ENCODE assay signal across 1 cellular context in genomic region chr12:121580959-121581680, GRCh38.
TF ChIP-seq lines count a peak whose summit lies in the region.

KDM2B (minus strand) TSS chr12:121581023; CDS start chr12:121580911, 112 bp downstream.

TF ChIP-seq in K562, 482 proteins besides CTCF, POLR2A, EP300 and RAD21 (continued from another document and continues in another):
- TF ChIP-seq NFXL1 (CRISPR knock-in tag; IDR thresholded peaks at IDR 0.05) (no peak), XRCC5 (IDR thresholded peaks at IDR 0.05; ENCODE audit: low read depth, low read length) (no peak), ZKSCAN3 (CRISPR knock-in tag; IDR thresholded peaks at IDR 0.05) (no peak), ERF (CRISPR knock-in tag; IDR thresholded peaks at IDR 0.05) (no peak), RUNX1 (IDR thresholded peaks at IDR 0.05; ENCODE audit: low read depth) (no peak), ARHGAP35 (IDR thresholded peaks at IDR 0.05; ENCODE audit: partially characterized antibody) (no peak), ZFX (CRISPR knock-in tag; IDR thresholded peaks at IDR 0.05) (peak; percentile 50; the same call in 1 of the 2 replicates), CCNT2 (IDR thresholded peaks at IDR 0.05; ENCODE audit: borderline replicate concordance, extremely low read depth, insufficient read length, low read depth, low read length) (no peak), CEBPG (CRISPR knock-in tag; IDR thresholded peaks at IDR 0.05) (no peak), CEBPG (tag; conservative IDR thresholded peaks at IDR 0.05 in 1 of 2, IDR thresholded peaks at IDR 0.05 in 1 of 2) (no peak), POU5F1 (IDR thresholded peaks at IDR 0.05; ENCODE audit: borderline replicate concordance, low read depth, low read length, partially characterized antibody) (no peak), ATF1 (CRISPR knock-in tag; IDR thresholded peaks at IDR 0.05) (no peak), ATF1 (tag; IDR thresholded peaks at IDR 0.05) (no peak), THRA (IDR thresholded peaks at IDR 0.05) (no peak), LARP7 (IDR thresholded peaks at IDR 0.05) (no peak), GABPA (tag; conservative IDR thresholded peaks at IDR 0.05; ENCODE audit: low read depth) (peak; percentile 73; the same call in 1 of the 2 replicates), ADNP (tag; IDR thresholded peaks at IDR 0.05) (no peak), NCOA6 (IDR thresholded peaks at IDR 0.05) (no peak), MECOM (CRISPR knock-in tag; IDR thresholded peaks at IDR 0.05) (peak; percentile 26; the same call in 1 of the 2 replicates), C11orf30 (IDR thresholded peaks at IDR 0.05; ENCODE audit: low read depth) (peak; percentile 30; the same call in 1 of the 2 replicates), SPI1 (IDR thresholded peaks at IDR 0.05; ENCODE audit: borderline replicate concordance, low read depth, low read length) (no peak), ZFP1 (CRISPR knock-in tag; IDR thresholded peaks at IDR 0.05) (no peak), ZNF766 (CRISPR knock-in tag; conservative IDR thresholded peaks at IDR 0.05) (no peak), ZNF695 (CRISPR knock-in tag; IDR thresholded peaks at IDR 0.05) (no peak), ZNF780A (CRISPR knock-in tag; IDR thresholded peaks at IDR 0.05) (no peak), SIN3B (IDR thresholded peaks at IDR 0.05; ENCODE audit: low read depth) (no peak), MXD1 (CRISPR knock-in tag; IDR thresholded peaks at IDR 0.05; ENCODE audit: borderline replicate concordance, poor library complexity, severe bottlenecking) (no peak), ZNF3 (CRISPR knock-in tag; IDR thresholded peaks at IDR 0.05) (no peak), BRF1 (IDR thresholded peaks at IDR 0.05; ENCODE audit: borderline replicate concordance, extremely low read depth, insufficient read length) (no peak), ILK (tag; IDR thresholded peaks at IDR 0.05; ENCODE audit: borderline replicate concordance, low read depth) (no peak), XRCC3 (IDR thresholded peaks at IDR 0.05) (no peak), ZNF12 (CRISPR knock-in tag; IDR thresholded peaks at IDR 0.05) (no peak), RHOXF2B (CRISPR knock-in tag; conservative IDR thresholded peaks at IDR 0.05) (no peak), HBP1 (CRISPR knock-in tag; IDR thresholded peaks at IDR 0.05) (peak; percentile 85), CREM (IDR thresholded peaks at IDR 0.05; ENCODE audit: low read depth) (no peak; the same call in 1 of the 2 replicates), ZNF77 (CRISPR knock-in tag; IDR thresholded peaks at IDR 0.05) (no peak), CHAMP1 (IDR thresholded peaks at IDR 0.05) (no peak), KDM1A (IDR thresholded peaks at IDR 0.05) (peak in 1 of 2 experiments; percentile 31; a peak in 2 of 4 replicates), NCOA1 (IDR thresholded peaks at IDR 0.05; ENCODE audit: low read depth) (no peak), PPARD (CRISPR knock-in tag; IDR thresholded peaks at IDR 0.05) (no peak), CHD2 (IDR thresholded peaks at IDR 0.05; ENCODE audit: low read depth, low read length) (no peak), PRMT5 (CRISPR knock-in tag; IDR thresholded peaks at IDR 0.05) (no peak), DACH1 (IDR thresholded peaks at IDR 0.05; ENCODE audit: partially characterized antibody) (peak; percentile 14), TARDBP (IDR thresholded peaks at IDR 0.05) (no peak), UBTF (IDR thresholded peaks at IDR 0.05; ENCODE audit: borderline replicate concordance in 1 of 2, low read depth in 2 of 2, low read length in 2 of 2) (peak in 1 of 2 experiments; percentile 2; a peak in 1 of 4 replicates), DPF2 (IDR thresholded peaks at IDR 0.05) (peak; percentile 43; the same call in 1 of the 2 replicates), CBX8 (IDR thresholded peaks at IDR 0.05; ENCODE audit: borderline replicate concordance, extremely low read depth, low read depth, low read length, poor library complexity, severe bottlenecking) (no peak), U2AF2 (optimal IDR thresholded peaks at IDR 0.05; ENCODE audit: low read depth, low read length) (no peak)
- TF ChIP-seq, protein P1, sequence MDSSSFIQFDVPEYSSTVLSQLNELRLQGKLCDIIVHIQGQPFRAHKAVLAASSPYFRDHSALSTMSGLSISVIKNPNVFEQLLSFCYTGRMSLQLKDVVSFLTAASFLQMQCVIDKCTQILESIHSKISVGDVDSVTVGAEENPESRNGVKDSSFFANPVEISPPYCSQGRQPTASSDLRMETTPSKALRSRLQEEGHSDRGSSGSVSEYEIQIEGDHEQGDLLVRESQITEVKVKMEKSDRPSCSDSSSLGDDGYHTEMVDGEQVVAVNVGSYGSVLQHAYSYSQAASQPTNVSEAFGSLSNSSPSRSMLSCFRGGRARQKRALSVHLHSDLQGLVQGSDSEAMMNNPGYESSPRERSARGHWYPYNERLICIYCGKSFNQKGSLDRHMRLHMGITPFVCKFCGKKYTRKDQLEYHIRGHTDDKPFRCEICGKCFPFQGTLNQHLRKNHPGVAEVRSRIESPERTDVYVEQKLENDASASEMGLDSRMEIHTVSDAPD (CRISPR knock-in tag; IDR thresholded peaks at IDR 0.05): no peak
- TF ChIP-seq, protein P2, sequence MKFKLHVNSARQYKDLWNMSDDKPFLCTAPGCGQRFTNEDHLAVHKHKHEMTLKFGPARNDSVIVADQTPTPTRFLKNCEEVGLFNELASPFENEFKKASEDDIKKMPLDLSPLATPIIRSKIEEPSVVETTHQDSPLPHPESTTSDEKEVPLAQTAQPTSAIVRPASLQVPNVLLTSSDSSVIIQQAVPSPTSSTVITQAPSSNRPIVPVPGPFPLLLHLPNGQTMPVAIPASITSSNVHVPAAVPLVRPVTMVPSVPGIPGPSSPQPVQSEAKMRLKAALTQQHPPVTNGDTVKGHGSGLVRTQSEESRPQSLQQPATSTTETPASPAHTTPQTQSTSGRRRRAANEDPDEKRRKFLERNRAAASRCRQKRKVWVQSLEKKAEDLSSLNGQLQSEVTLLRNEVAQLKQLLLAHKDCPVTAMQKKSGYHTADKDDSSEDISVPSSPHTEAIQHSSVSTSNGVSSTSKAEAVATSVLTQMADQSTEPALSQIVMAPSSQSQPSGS (CRISPR knock-in tag; IDR thresholded peaks at IDR 0.05): no peak
- TF ChIP-seq, protein P3, sequence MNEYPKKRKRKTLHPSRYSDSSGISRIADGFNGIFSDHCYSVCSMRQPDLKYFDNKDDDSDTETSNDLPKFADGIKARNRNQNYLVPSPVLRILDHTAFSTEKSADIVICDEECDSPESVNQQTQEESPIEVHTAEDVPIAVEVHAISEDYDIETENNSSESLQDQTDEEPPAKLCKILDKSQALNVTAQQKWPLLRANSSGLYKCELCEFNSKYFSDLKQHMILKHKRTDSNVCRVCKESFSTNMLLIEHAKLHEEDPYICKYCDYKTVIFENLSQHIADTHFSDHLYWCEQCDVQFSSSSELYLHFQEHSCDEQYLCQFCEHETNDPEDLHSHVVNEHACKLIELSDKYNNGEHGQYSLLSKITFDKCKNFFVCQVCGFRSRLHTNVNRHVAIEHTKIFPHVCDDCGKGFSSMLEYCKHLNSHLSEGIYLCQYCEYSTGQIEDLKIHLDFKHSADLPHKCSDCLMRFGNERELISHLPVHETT (CRISPR knock-in tag; conservative IDR thresholded peaks at IDR 0.05 in 1 of 2, IDR thresholded peaks at IDR 0.05 in 1 of 2): no peak
- TF ChIP-seq, protein P4, sequence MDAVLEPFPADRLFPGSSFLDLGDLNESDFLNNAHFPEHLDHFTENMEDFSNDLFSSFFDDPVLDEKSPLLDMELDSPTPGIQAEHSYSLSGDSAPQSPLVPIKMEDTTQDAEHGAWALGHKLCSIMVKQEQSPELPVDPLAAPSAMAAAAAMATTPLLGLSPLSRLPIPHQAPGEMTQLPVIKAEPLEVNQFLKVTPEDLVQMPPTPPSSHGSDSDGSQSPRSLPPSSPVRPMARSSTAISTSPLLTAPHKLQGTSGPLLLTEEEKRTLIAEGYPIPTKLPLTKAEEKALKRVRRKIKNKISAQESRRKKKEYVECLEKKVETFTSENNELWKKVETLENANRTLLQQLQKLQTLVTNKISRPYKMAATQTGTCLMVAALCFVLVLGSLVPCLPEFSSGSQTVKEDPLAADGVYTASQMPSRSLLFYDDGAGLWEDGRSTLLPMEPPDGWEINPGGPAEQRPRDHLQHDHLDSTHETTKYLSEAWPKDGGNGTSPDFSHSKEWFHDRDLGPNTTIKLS (IDR thresholded peaks at IDR 0.05; ENCODE audit: borderline replicate concordance, low read depth): no peak
- TF ChIP-seq, protein P5, sequence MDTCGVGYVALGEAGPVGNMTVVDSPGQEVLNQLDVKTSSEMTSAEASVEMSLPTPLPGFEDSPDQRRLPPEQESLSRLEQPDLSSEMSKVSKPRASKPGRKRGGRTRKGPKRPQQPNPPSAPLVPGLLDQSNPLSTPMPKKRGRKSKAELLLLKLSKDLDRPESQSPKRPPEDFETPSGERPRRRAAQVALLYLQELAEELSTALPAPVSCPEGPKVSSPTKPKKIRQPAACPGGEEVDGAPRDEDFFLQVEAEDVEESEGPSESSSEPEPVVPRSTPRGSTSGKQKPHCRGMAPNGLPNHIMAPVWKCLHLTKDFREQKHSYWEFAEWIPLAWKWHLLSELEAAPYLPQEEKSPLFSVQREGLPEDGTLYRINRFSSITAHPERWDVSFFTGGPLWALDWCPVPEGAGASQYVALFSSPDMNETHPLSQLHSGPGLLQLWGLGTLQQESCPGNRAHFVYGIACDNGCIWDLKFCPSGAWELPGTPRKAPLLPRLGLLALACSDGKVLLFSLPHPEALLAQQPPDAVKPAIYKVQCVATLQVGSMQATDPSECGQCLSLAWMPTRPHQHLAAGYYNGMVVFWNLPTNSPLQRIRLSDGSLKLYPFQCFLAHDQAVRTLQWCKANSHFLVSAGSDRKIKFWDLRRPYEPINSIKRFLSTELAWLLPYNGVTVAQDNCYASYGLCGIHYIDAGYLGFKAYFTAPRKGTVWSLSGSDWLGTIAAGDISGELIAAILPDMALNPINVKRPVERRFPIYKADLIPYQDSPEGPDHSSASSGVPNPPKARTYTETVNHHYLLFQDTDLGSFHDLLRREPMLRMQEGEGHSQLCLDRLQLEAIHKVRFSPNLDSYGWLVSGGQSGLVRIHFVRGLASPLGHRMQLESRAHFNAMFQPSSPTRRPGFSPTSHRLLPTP (IDR thresholded peaks at IDR 0.05; ENCODE audit: borderline replicate concordance, extremely low read depth, insufficient read length): no peak
- TF ChIP-seq, protein P6, sequence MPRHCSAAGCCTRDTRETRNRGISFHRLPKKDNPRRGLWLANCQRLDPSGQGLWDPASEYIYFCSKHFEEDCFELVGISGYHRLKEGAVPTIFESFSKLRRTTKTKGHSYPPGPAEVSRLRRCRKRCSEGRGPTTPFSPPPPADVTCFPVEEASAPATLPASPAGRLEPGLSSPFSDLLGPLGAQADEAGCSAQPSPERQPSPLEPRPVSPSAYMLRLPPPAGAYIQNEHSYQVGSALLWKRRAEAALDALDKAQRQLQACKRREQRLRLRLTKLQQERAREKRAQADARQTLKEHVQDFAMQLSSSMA (CRISPR knock-in tag; IDR thresholded peaks at IDR 0.05): no peak
